ENCODE assay signal across 27 cellular contexts in genomic region chr18:10979411-10979810, GRCh38.
"Had no signal": no experiment of that assay in that cellular context is flagged by ENCODE, and none has a peak within 500 bp of the region (broad histone marks: within the 10 kb centered on the region; RNA-seq: fewer than 3 reads in every experiment).

No MANE protein-coding gene starts in this region.

- H3K27me3 ChIP-seq: adrenal gland, body of pancreas, brain microvascular endothelial cell, breast epithelium had no signal

- DNase-seq: activated B cell treated with CpG ODN at 0.5 μM for 24 hours; activated CD4-positive, alpha-beta memory T cell treated with anti-CD3 and anti-CD28 coated beads for 36 hours; activated CD4-positive, alpha-beta T cell treated with anti-CD3 and anti-CD28 coated beads for 4 hours; activated CD4-positive, alpha-beta T cell treated with anti-CD3 and anti-CD28 coated beads, Interleukin-2, amount 10 ng/mL, durations not matched to agents 24 days and 14 days; activated CD4-positive, alpha-beta T cell treated with anti-CD3 and anti-CD28 coated beads, Interleukin-2, amount 50 U/mL, for 1 hour; activated CD4-positive, alpha-beta T cell treated with anti-CD3 and anti-CD28 coated beads, Interleukin-2, amount 50 U/mL, for 4 hours; activated CD4-positive, CD25-positive, alpha-beta regulatory T cell treated with anti-CD3 and anti-CD28 coated beads, Interleukin-2, amount 50 U/mL, for 72 hours; activated CD8-positive, alpha-beta memory T cell treated with anti-CD3 and anti-CD28 coated beads, Interleukin-2, amount 50 U/mL, for 4 hours; activated CD8-positive, alpha-beta T cell treated with anti-CD3 and anti-CD28 coated beads for 36 hours; activated effector memory CD4-positive, alpha-beta T cell treated with anti-CD3 and anti-CD28 coated beads, Interleukin-2, amount 50 U/mL, for 16 hours; activated naive CD4-positive, alpha-beta T cell treated with anti-CD3 and anti-CD28 coated beads, Interleukin-2, amount 10 ng/mL, durations not matched to agents 7 days and 5 days; activated naive CD4-positive, alpha-beta T cell treated with Interleukin-2 at 50 U/mL for 16 hours; activated T-cell treated with anti-CD3 and anti-CD28 coated beads for 4 hours; activated T-cell treated with anti-CD3 and anti-CD28 coated beads, Interleukin-2, amount 50 U/mL, for 24 hours; activated T-cell treated with anti-CD3 and anti-CD28 coated beads, Interleukin-2, amount 50 U/mL, for 72 hours; adrenal gland; amniotic stem cell; aorta; body of pancreas; brain microvascular endothelial cell; central memory CD4-positive, alpha-beta T cell; SW 1271; T-helper 1 cell; T-helper 2 cell; T-helper 9 cell had no signal

- H3K4me3 ChIP-seq: adrenal gland, body of pancreas, breast epithelium had no signal

- H3K27ac ChIP-seq: adrenal gland, body of pancreas, brain microvascular endothelial cell, breast epithelium, VCaP had no signal

- H3K4me1 ChIP-seq: body of pancreas, breast epithelium had no signal

- H3K36me3 ChIP-seq: adrenal gland, brain microvascular endothelial cell, breast epithelium had no signal
